Comparison of ENCODE assay signal across 20 cellular contexts in genomic region chr2:140650825-140651224, GRCh38.
DNase-seq lines count a peak whose midpoint lies in the region; ATAC-seq lines count a peak whose summit lies in the region.
"Had no signal": no experiment of that assay in that cellular context is flagged by ENCODE, and none has a peak within 500 bp of the region (broad histone marks: within the 10 kb centered on the region; RNA-seq: fewer than 3 reads in every experiment).

No MANE protein-coding gene starts in this region.

- DNase-seq in A172 (ENCODE audit: low spot score) (peak; percentile 23), NCI-H460 (ENCODE audit: extremely low read depth, low read depth) (peak; percentile 22), brain pericyte (ENCODE audit: low read depth, low spot score) (peak; percentile 20), glomerular visceral epithelial cell (ENCODE audit: extremely low spot score) (peak; percentile 30), NCI-H187 treated with DMSO at 0.1 percent for 48 hours (lab: John Stamatoyannopoulos, UW) (no peak)
- DNase-seq: 8988T; activated CD4-positive, alpha-beta T cell treated with anti-CD3 and anti-CD28 coated beads for 36 hours; dorsolateral prefrontal cortex; heart left ventricle; lower lobe of right lung; NCI-H1694 treated with DMSO at 0.1 percent for 48 hours; NCI-H2227 treated with DMSO at 0.1 percent for 48 hours; right lobe of liver; stimulated activated CD4-positive, alpha-beta T cell treated with anti-CD3 and anti-CD28 coated beads, Interleukin-2, amount 100 ng/mL, for 24 hours; stimulated activated naive CD8-positive, alpha-beta T cell treated with anti-CD3 and anti-CD28 coated beads, Interleukin-15, Interleukin-2, amounts not matched to agents 100 U/mL and 50 U/mL, for 24 hours; SW 1271; transverse colon had no signal

- no peak for ATAC-seq in HG02938 (IDR thresholded peaks at IDR 0.05; ENCODE audit: unreplicated experiment)
- no peak for ATAC-seq in HG02588 (IDR thresholded peaks at IDR 0.05; ENCODE audit: unreplicated experiment)
- ATAC-seq in GM21526 (IDR thresholded peaks at IDR 0.05; ENCODE audit: low FRiP score, unreplicated experiment): no peak
- ATAC-seq: activated CD4-positive, alpha-beta T cell treated with anti-CD3 and anti-CD28 coated beads for 36 hours; heart left ventricle; lower lobe of right lung; right lobe of liver; stimulated activated naive CD8-positive, alpha-beta T cell treated with anti-CD3 and anti-CD28 coated beads, Interleukin-15, Interleukin-2, amounts not matched to agents 100 U/mL and 50 U/mL, for 24 hours had no signal
